14 cellular contexts compared by ENCODE assay signal in genomic region chr15:64690008-64690407, GRCh38.
DNase-seq lines count a peak whose midpoint lies in the region; ATAC-seq lines count a peak whose summit lies in the region.
"Had no signal": no experiment of that assay in that cellular context is flagged by ENCODE, and none has a peak within 500 bp of the region (broad histone marks: within the 10 kb centered on the region; RNA-seq: fewer than 3 reads in every experiment).

No MANE protein-coding gene starts in this region.

- H3K27ac ChIP-seq in angular gyrus (ENCODE audit: low read depth, low read length) (peak overlapping the region; percentile 68), layer of hippocampus (ENCODE audit: low read depth, low read length) (peak overlapping the region; percentile 38)
- H3K27ac ChIP-seq: A549, SJSA1 had no signal

- no peaks in the 10 kb centered on the region for H3K27me3 Mint-ChIP-seq in activated CD4-positive, alpha-beta T cell treated with anti-CD3 and anti-CD28 coated beads for 36 hours
- H3K27me3 Mint-ChIP-seq: activated CD4-positive, alpha-beta memory T cell treated with anti-CD3 and anti-CD28 coated beads for 36 hours had no signal

- H3K27me3 ChIP-seq in layer of hippocampus (ENCODE audit: control insufficient read depth, insufficient read depth, low read length): no peaks in the 10 kb centered on the region
- H3K27me3 ChIP-seq: ovary, SJSA1 had no signal

- no peak for DNase-seq in activated CD4-positive, alpha-beta T cell treated with anti-CD3 and anti-CD28 coated beads for 36 hours
- DNase-seq in activated CD4-positive, alpha-beta T cell treated with anti-CD3 and anti-CD28 coated beads, Interleukin-2, amount 50 U/mL, for 48 hours: no peak
- DNase-seq in stimulated activated effector memory CD8-positive, alpha-beta T cell treated with anti-CD3 and anti-CD28 coated beads, Interleukin-12 subunit alpha, Interleukin-12 subunit beta, amount 100 ng/mL, for 72 hours (ENCODE audit: low spot score in 2 of 2): no peak
- no peak for DNase-seq in iPS-NIHi11 (ENCODE audit: low spot score)
- DNase-seq: activated CD4-positive, alpha-beta memory T cell treated with anti-CD3 and anti-CD28 coated beads for 36 hours; NCI-H345 had no signal

- CTCF ChIA-PET in activated CD4-positive, alpha-beta T cell treated with anti-CD3 and anti-CD28 coated beads for 36 hours (lab: Charles Lee): interaction anchor here (0.6 to 4.1 kb wide), 4 partner anchors 8 to 165 kb away, joined by 3 to 46 read pairs (median 5); no protein-coding TSS in a partner anchor

- H3K36me3 Mint-ChIP-seq in activated CD4-positive, alpha-beta T cell treated with anti-CD3 and anti-CD28 coated beads for 36 hours (ENCODE audit: low read depth): peaks cover 17% of the 10 kb centered on the region
- peaks cover 94% of the 10 kb centered on the region for H3K36me3 Mint-ChIP-seq in stimulated activated effector memory CD8-positive, alpha-beta T cell treated with anti-CD3 and anti-CD28 coated beads, Interleukin-12 subunit alpha, Interleukin-12 subunit beta, amount 100 ng/mL, for 72 hours

- H3K9me3 Mint-ChIP-seq in activated CD4-positive, alpha-beta T cell treated with anti-CD3 and anti-CD28 coated beads for 36 hours (ENCODE audit: low read depth): no peaks in the 10 kb centered on the region
- H3K9me3 Mint-ChIP-seq in stimulated activated effector memory CD8-positive, alpha-beta T cell treated with anti-CD3 and anti-CD28 coated beads, Interleukin-12 subunit alpha, Interleukin-12 subunit beta, amount 100 ng/mL, for 72 hours: no peaks in the 10 kb centered on the region
- H3K9me3 Mint-ChIP-seq: activated CD4-positive, alpha-beta memory T cell treated with anti-CD3 and anti-CD28 coated beads for 36 hours; activated T-helper 1 cell treated with anti-CD3 and anti-CD28 coated beads, Interleukin-12 subunit alpha, Interleukin-12 subunit beta, Interleukin-2, Interleukin-4 antibody, amounts not matched to agents 30 ng/mL and 10 ng/mL and 1 ng/mL, durations not matched to agents 14 hours and 24 hours and 36 hours had no signal

- H3K4me3 Mint-ChIP-seq in activated CD4-positive, alpha-beta T cell treated with anti-CD3 and anti-CD28 coated beads for 36 hours: no peak overlapping the region
- H3K4me3 Mint-ChIP-seq in stimulated activated effector memory CD8-positive, alpha-beta T cell treated with anti-CD3 and anti-CD28 coated beads, Interleukin-12 subunit alpha, Interleukin-12 subunit beta, amount 100 ng/mL, for 72 hours: no peak overlapping the region
- H3K4me3 Mint-ChIP-seq: activated CD4-positive, alpha-beta memory T cell treated with anti-CD3 and anti-CD28 coated beads for 36 hours; activated T-helper 1 cell treated with anti-CD3 and anti-CD28 coated beads, Interleukin-12 subunit alpha, Interleukin-12 subunit beta, Interleukin-2, Interleukin-4 antibody, amounts not matched to agents 30 ng/mL and 10 ng/mL and 1 ng/mL, durations not matched to agents 14 hours and 24 hours and 36 hours had no signal

- intact Hi-C loops in activated CD4-positive, alpha-beta T cell treated with anti-CD3 and anti-CD28 coated beads for 36 hours (cut with DNase I, micrococcal nuclease): no loop called here

- H3K4me1 Mint-ChIP-seq in activated CD4-positive, alpha-beta T cell treated with anti-CD3 and anti-CD28 coated beads for 36 hours: peaks cover 11% of the 10 kb centered on the region
- no peaks in the 10 kb centered on the region for H3K4me1 Mint-ChIP-seq in stimulated activated effector memory CD8-positive, alpha-beta T cell treated with anti-CD3 and anti-CD28 coated beads, Interleukin-12 subunit alpha, Interleukin-12 subunit beta, amount 100 ng/mL, for 72 hours

- peak overlapping the region; percentile 56 for H3K27ac Mint-ChIP-seq in activated CD4-positive, alpha-beta T cell treated with anti-CD3 and anti-CD28 coated beads for 36 hours
- H3K27ac Mint-ChIP-seq in stimulated activated effector memory CD8-positive, alpha-beta T cell treated with anti-CD3 and anti-CD28 coated beads, Interleukin-12 subunit alpha, Interleukin-12 subunit beta, amount 100 ng/mL, for 72 hours: peak overlapping the region; percentile 73
- H3K27ac Mint-ChIP-seq: activated CD4-positive, alpha-beta memory T cell treated with anti-CD3 and anti-CD28 coated beads for 36 hours; activated T-helper 1 cell treated with anti-CD3 and anti-CD28 coated beads, Interleukin-12 subunit alpha, Interleukin-12 subunit beta, Interleukin-2, Interleukin-4 antibody, amounts not matched to agents 30 ng/mL and 10 ng/mL and 1 ng/mL, durations not matched to agents 14 hours and 24 hours and 36 hours had no signal

- ATAC-seq in activated CD4-positive, alpha-beta T cell treated with anti-CD3 and anti-CD28 coated beads for 36 hours: no peak
- ATAC-seq in stimulated activated effector memory CD8-positive, alpha-beta T cell treated with anti-CD3 and anti-CD28 coated beads, Interleukin-12 subunit alpha, Interleukin-12 subunit beta, amount 100 ng/mL, for 72 hours: no peak
- ATAC-seq in GM18858 (IDR thresholded peaks at IDR 0.05; ENCODE audit: unreplicated experiment) (no peak), HG03135 (IDR thresholded peaks at IDR 0.05; ENCODE audit: unreplicated experiment) (no peak)

- POLR2A ChIA-PET in activated CD4-positive, alpha-beta T cell treated with anti-CD3 and anti-CD28 coated beads for 36 hours (lab: Charles Lee): no interaction called here
